21 cellular contexts compared by ENCODE assay signal in genomic region chr5:569868-570361, GRCh38.
"Had no signal": no experiment of that assay in that cellular context is flagged by ENCODE, and none has a peak within 500 bp of the region (broad histone marks: within the 10 kb centered on the region; RNA-seq: fewer than 3 reads in every experiment).

No MANE protein-coding gene starts in this region.

- ATAC-seq: activated CD4-positive, alpha-beta T cell treated with anti-CD3 and anti-CD28 coated beads for 36 hours; activated CD8-positive, alpha-beta memory T cell treated with anti-CD3 and anti-CD28 coated beads, Interleukin-2, amount 10 ng/mL, durations not matched to agents 7 days and 5 days; activated CD8-positive, alpha-beta T cell treated with anti-CD3 and anti-CD28 coated beads for 36 hours; activated naive CD4-positive, alpha-beta T cell treated with anti-CD3 and anti-CD28 coated beads, Interleukin-2, amount 50 U/mL, for 72 hours; effector memory CD8-positive, alpha-beta T cell; esophagus mucosa; left lung; upper lobe of right lung had no signal

- H3K36me3 ChIP-seq: ascending aorta, brain microvascular endothelial cell, left lung, spleen, thyroid gland, upper lobe of right lung had no signal

- DNase-seq: activated B cell treated with CpG ODN at 0.5 μM for 24 hours; activated CD4-positive, alpha-beta T cell treated with anti-CD3 and anti-CD28 coated beads for 36 hours; activated CD8-positive, alpha-beta T cell treated with anti-CD3 and anti-CD28 coated beads for 36 hours; activated T-cell treated with anti-CD3 and anti-CD28 coated beads, Interleukin-2, amount 50 U/mL, for 1 hour; brain microvascular endothelial cell; central memory CD4-positive, alpha-beta T cell; effector memory CD8-positive, alpha-beta T cell; foreskin melanocyte; left lung; nephron progenitor cell; nucleus accumbens; spleen; stimulated activated CD4-positive, alpha-beta T cell treated with anti-CD3 and anti-CD28 coated beads, Interleukin-4, amount 100 ng/mL, for 1 hour; stimulated activated naive CD4-positive, alpha-beta T cell; T1000; thyroid gland; upper lobe of right lung had no signal

- H3K4me1 ChIP-seq: ascending aorta, left lung, spleen, upper lobe of right lung had no signal

- H3K4me3 ChIP-seq: ascending aorta, left lung, spleen, thyroid gland, upper lobe of right lung had no signal

- H3K27ac ChIP-seq: ascending aorta, brain microvascular endothelial cell, left lung, spleen, thyroid gland, upper lobe of right lung had no signal

- H3K27me3 ChIP-seq: ascending aorta had no signal

- H3K9me3 ChIP-seq: ascending aorta, left lung, thyroid gland, upper lobe of right lung had no signal
